ENCODE assay signal across 9 cellular contexts in the genomic region with DNA sequence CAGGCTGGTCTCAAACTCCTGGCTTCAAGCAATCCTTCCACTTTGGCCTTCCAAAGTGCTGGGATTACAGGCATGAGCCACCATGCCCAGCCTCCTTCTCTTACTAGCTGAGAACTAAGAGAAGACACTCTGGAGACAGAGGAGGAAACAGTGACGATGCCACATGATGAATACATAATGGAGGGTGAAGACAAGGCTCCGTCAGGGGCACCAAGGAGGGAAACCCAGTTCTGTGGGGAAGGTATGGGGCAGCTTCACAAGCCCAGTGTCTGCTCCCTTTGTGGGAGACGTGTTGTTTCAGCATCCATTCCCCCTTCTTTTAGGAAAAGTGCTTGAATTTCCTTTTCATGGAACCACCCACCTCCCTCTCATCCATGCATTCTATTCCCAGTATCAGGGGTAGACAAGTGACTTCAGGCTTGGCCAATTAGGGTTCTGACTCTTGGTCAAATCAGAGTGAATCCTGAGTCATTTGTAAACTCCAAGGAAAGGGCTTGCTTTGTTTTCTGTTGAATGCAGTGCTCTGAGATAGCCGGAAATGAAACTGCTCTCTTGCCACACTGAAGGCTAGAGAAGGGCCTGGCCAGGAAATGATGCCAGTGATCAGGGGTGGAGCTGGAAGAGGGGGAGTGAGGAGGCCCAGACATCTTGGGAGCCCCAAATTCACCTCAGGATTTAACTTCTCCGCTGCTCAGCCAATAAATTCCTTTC. TPM values are rescaled to one million over a fixed set of nuclear protein-coding genes. Genes with fewer than 3 reads are reported as not detected.
DNase-seq lines count a peak whose midpoint lies in the region; ATAC-seq, FAIRE-seq and TF ChIP-seq lines count a peak whose summit lies in the region.
"Had no signal": no experiment of that assay in that cellular context is flagged by ENCODE, and none has a peak within 500 bp of the region (broad histone marks: within the 10 kb centered on the region; RNA-seq: fewer than 3 reads in every experiment).

No MANE protein-coding gene starts in this region.

- no peak overlapping the region for H3K4me3 Mint-ChIP-seq in type B pancreatic cell

- H2AFZ ChIP-seq in keratinocyte (ENCODE audit: control insufficient read depth, low read length) = peak overlapping the region; percentile 34

- H3K9ac ChIP-seq in keratinocyte (ENCODE audit: control insufficient read depth, extremely low read depth, insufficient read depth, low read length) = no peak overlapping the region

- no peaks in the 10 kb centered on the region for H3K27me3 ChIP-seq in SJSA1 (replicated peaks)
- no peaks in the 10 kb centered on the region for H3K27me3 ChIP-seq in keratinocyte (ENCODE audit: control insufficient read depth, extremely low read depth, insufficient read depth, low read length)

- no peak for TF ChIP-seq CTCF in keratinocyte (optimal IDR thresholded peaks at IDR 0.05 in 1 of 3, IDR thresholded peaks at IDR 0.05 in 1 of 3, conservative IDR thresholded peaks at IDR 0.05 in 1 of 3; ENCODE audit: extremely low read depth in 1 of 3, insufficient read depth in 2 of 3, low read length in 3 of 3)
- no peak for TF ChIP-seq CTCF in type B pancreatic cell (conservative IDR thresholded peaks at IDR 0.05)

- no peaks in the 10 kb centered on the region for H3K9me3 Mint-ChIP-seq in type B pancreatic cell

- H3K9me3 ChIP-seq in SJSA1 (replicated peaks) (no peaks in the 10 kb centered on the region), keratinocyte (ENCODE audit: control insufficient read depth, low read depth, low read length) (no peaks in the 10 kb centered on the region)

- peaks cover 2% of the 10 kb centered on the region for H3K36me3 Mint-ChIP-seq in type B pancreatic cell

- peaks cover 3% of the 10 kb centered on the region for H3K4me1 Mint-ChIP-seq in type B pancreatic cell (ENCODE audit: unreplicated experiment)

- peak; percentile 23 for DNase-seq in NK-92 treated with Interleukin-12 subunit alpha and Interleukin-12 subunit beta, amount 100 ng/mL, for 24 hours (lab: John Stamatoyannopoulos, UW)
- no peak for DNase-seq in NK-92 (lab: John Stamatoyannopoulos, UW; ENCODE audit: unreplicated experiment)
- DNase-seq in SJSA1 (ENCODE audit: low read depth in 1 of 2, low spot score in 2 of 2) = peak; percentile 67 to 74
- DNase-seq in amniotic epithelial cell (ENCODE audit: low read depth) = peak; percentile 62
- DNase-seq in keratinocyte (ENCODE audit: low read depth, low spot score) = no peak
- DNase-seq in stimulated activated naive CD4-positive, alpha-beta T cell (lab: John Stamatoyannopoulos, UW) = peak in 4 of 6 experiments; percentile 11 to 37 (median 20)
- DNase-seq in type B pancreatic cell (ENCODE audit: extremely low spot score, unreplicated experiment) = no peak

- no peaks in the 10 kb centered on the region for H3K79me2 ChIP-seq in keratinocyte (ENCODE audit: control insufficient read depth, insufficient read depth, low read length)

- peak; percentile 36 for FAIRE-seq in keratinocyte (lab: Jason Lieb, UNC)

- H3K4me2 ChIP-seq in keratinocyte (ENCODE audit: control insufficient read depth, extremely low read depth, insufficient read depth, low read depth, low read length) = peak overlapping the region; percentile 24

- H3K4me3 ChIP-seq in SJSA1 = no peak overlapping the region
- no peak overlapping the region for H3K4me3 ChIP-seq in keratinocyte (ENCODE audit: control insufficient read depth in 2 of 3, extremely low read depth in 1 of 3, insufficient read depth in 2 of 3, low read depth in 1 of 3, low read length in 3 of 3)

- H3K4me1 ChIP-seq in SJSA1 (replicated peaks) = peaks cover 13% of the 10 kb centered on the region
- H3K4me1 ChIP-seq in keratinocyte (ENCODE audit: control insufficient read depth, extremely low read depth, insufficient read depth, low read length) = peaks cover 28% of the 10 kb centered on the region

- no peaks in the 10 kb centered on the region for H3K36me3 ChIP-seq in SJSA1
- H3K36me3 ChIP-seq in keratinocyte (ENCODE audit: control insufficient read depth in 2 of 2, extremely low read depth in 1 of 2, insufficient read depth in 2 of 2, low read length in 2 of 2) = no peaks in the 10 kb centered on the region

- peak; percentile 61 for ATAC-seq in HG03045 (IDR thresholded peaks at IDR 0.05; ENCODE audit: unreplicated experiment)

- H3K27ac ChIP-seq in SJSA1 (peak overlapping the region; percentile 38), keratinocyte (ENCODE audit: control insufficient read depth, insufficient read depth, low read length) (peak overlapping the region; percentile 72)
- H3K27ac ChIP-seq: C4-2B had no signal

- dilution Hi-C loops in keratinocyte (cut with MboI; ENCODE audit: extremely low pct_ligation_motif_present, low sequenced_read_pairs) = no loop called here

- no peaks in the 10 kb centered on the region for H3K27me3 Mint-ChIP-seq in type B pancreatic cell

- H3K9me1 ChIP-seq in keratinocyte (ENCODE audit: control insufficient read depth, extremely low read depth, insufficient read depth, low read length) = peaks cover 2% of the 10 kb centered on the region

- H3K27ac Mint-ChIP-seq in type B pancreatic cell = no peak overlapping the region

- H4K20me1 ChIP-seq in keratinocyte (ENCODE audit: control insufficient read depth, extremely low read depth, insufficient read depth, low read length) = no peaks in the 10 kb centered on the region

RNA-seq across cellular contexts. Expression of a gene that starts 23.7 kb away (rescaled TPM):
- 24.3 and 25.1 TPM in 2 replicates for total RNA-seq in SJSA1 (2014; rRNA removed; shearing (Covaris generic))
- polyA plus RNA-seq in keratinocyte = 30.8 to 45.6 TPM (median 35.8 TPM) in 3 replicates
- polyA plus RNA-seq in keratinocyte (2011; ENCODE audit: low read depth) = 26.4 TPM
- 35.0 and 37.6 TPM in 2 replicates for polyA plus RNA-seq in keratinocyte (2011; cell fraction: cytosol; rRNA removed)
- 52.9 and 61.3 TPM in 2 replicates for polyA plus RNA-seq in keratinocyte (2011; cell fraction: nucleus; rRNA removed)
- 23.9 and 31.5 TPM in 2 replicates for polyA plus RNA-seq in keratinocyte (2012; ENCODE audit: low replicate concordance)
- polyA minus RNA-seq in keratinocyte = 65.0 to 153 TPM (median 74.8 TPM) in 3 replicates
- polyA minus RNA-seq in keratinocyte (2011; cell fraction: cytosol; rRNA and poly(A)+ RNA removed) = 25.7 TPM
- polyA minus RNA-seq in keratinocyte (2011; cell fraction: nucleus; rRNA and poly(A)+ RNA removed) = 40.5 and 54.1 TPM in 2 replicates
- 40.5 and 58.3 TPM in 2 replicates for total RNA-seq in type B pancreatic cell (ENCODE audit: low replicate concordance)

RNA-seq across cellular contexts. Expression of a gene that starts 24.0 kb away (rescaled TPM):
- total RNA-seq in SJSA1 (2014; rRNA removed; shearing (Covaris generic)) = 86.9 and 88.2 TPM in 2 replicates
- 67.4 to 90.9 TPM (median 76.9 TPM) in 3 replicates for polyA plus RNA-seq in keratinocyte
- polyA plus RNA-seq in keratinocyte (2011; ENCODE audit: low read depth) = 27.9 TPM
- polyA plus RNA-seq in keratinocyte (2011; cell fraction: cytosol; rRNA removed) = 68.9 and 77.2 TPM in 2 replicates
- polyA plus RNA-seq in keratinocyte (2011; cell fraction: nucleus; rRNA removed) = 90.0 and 99.6 TPM in 2 replicates
- polyA plus RNA-seq in keratinocyte (2012; ENCODE audit: low replicate concordance) = 45.4 and 51.1 TPM in 2 replicates
- 86.5 to 115 TPM (median 105 TPM) in 3 replicates for polyA minus RNA-seq in keratinocyte
- polyA minus RNA-seq in keratinocyte (2011; cell fraction: cytosol; rRNA and poly(A)+ RNA removed) = 73.5 TPM
- polyA minus RNA-seq in keratinocyte (2011; cell fraction: nucleus; rRNA and poly(A)+ RNA removed) = 55.8 and 65.5 TPM in 2 replicates
- total RNA-seq in type B pancreatic cell (ENCODE audit: low replicate concordance) = 68.9 and 69.7 TPM in 2 replicates

RNA-seq across cellular contexts. Expression of a gene that starts 33.4 kb away (rescaled TPM):
- total RNA-seq in SJSA1 (2014; rRNA removed; shearing (Covaris generic)) = 148 and 188 TPM in 2 replicates
- polyA plus RNA-seq in keratinocyte = 44.8 to 84.6 TPM (median 73.4 TPM) in 3 replicates
- polyA plus RNA-seq in keratinocyte (2011; ENCODE audit: low read depth) = 29.8 TPM
- polyA plus RNA-seq in keratinocyte (2011; cell fraction: cytosol; rRNA removed) = 55.3 and 75.9 TPM in 2 replicates
- 50.8 and 61.7 TPM in 2 replicates for polyA plus RNA-seq in keratinocyte (2011; cell fraction: nucleus; rRNA removed)
- polyA plus RNA-seq in keratinocyte (2012; ENCODE audit: low replicate concordance) = 36.6 and 67.5 TPM in 2 replicates
- 35.4 to 80.6 TPM (median 49.0 TPM) in 3 replicates for polyA minus RNA-seq in keratinocyte
- 69.3 TPM for polyA minus RNA-seq in keratinocyte (2011; cell fraction: cytosol; rRNA and poly(A)+ RNA removed)
- 38.5 and 64.8 TPM in 2 replicates for polyA minus RNA-seq in keratinocyte (2011; cell fraction: nucleus; rRNA and poly(A)+ RNA removed)
- total RNA-seq in type B pancreatic cell (ENCODE audit: low replicate concordance) = 133 and 146 TPM in 2 replicates

Comparison
In these comparisons a context has a peak if more than half of its experiments do, and no peak if none do; other contexts are left out.
1. DNase-seq: peak in NK-92 treated with Interleukin-12 subunit alpha and Interleukin-12 subunit beta, amount 100 ng/mL, for 24 hours (single experiment), SJSA1 (2 of 2), amniotic epithelial cell (single experiment) and stimulated activated naive CD4-positive, alpha-beta T cell (4 of 6); none in NK-92 (single experiment), keratinocyte (single experiment) and type B pancreatic cell (single experiment).